Comparison of ENCODE assay signal across 8 cellular contexts in the genomic region with DNA sequence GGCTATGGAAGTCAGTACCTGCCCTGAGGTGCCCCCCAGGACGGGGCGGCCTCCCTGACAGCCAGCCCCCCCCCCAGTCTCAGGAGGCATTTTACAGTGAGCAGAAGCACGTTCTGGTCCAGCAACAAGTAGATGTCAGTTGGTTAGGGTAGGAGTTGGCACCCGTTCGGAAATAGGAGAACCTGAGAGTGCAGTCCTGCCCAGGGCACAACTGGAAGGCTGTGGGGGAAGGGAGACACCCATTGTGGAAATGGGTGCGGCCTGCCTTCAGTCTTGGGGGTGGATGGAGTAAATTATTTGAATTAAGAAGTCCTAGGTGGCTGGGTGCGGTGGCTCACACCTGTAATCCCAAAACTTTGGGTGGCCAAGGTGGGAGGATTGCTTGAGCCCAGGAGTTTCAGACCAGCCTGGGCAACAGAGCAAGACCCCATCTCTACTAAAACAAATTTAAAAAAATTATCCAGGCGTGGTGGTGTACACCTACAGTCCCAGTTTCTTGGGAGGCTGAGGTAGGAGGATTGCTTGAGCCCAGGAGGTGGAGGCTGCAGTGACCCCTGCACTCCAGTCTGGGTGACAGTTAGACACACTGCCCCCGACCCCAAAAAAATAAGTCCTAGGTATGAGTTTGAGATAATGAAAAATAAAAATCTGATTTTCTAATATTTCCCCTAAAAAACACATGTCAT. TPM values are rescaled to one million over a fixed set of nuclear protein-coding genes. Genes with fewer than 3 reads are reported as not detected.
A peak's percentile ranks its signal among the peaks of the same experiment; 100 is the strongest.
DNase-seq lines count a peak whose midpoint lies in the region; ATAC-seq and TF ChIP-seq lines count a peak whose summit lies in the region.

No MANE protein-coding gene starts in this region.

- peak overlapping the region; percentile 99 for H3K27ac ChIP-seq in left lung
- H3K27ac ChIP-seq in tibial artery: peak overlapping the region; percentile 91 to 100

- H3K36me3 ChIP-seq in left lung (peaks cover 4 to 47% of the 10 kb centered on the region in 2 donors), tibial artery (peaks cover 42 to 44% (median 44%) of the 10 kb centered on the region in 3 donors)

- intact Hi-C loops in left lung (cut with DNase I): no loop called here
- intact Hi-C loops in tibial artery (cut with DNase I; ENCODE audit: low total_unique reads): no loop called here

- DNase-seq in activated T-cell treated with anti-CD3 and anti-CD28 coated beads, Interleukin-2, amount 50 U/mL, for 4 hours: no peak
- DNase-seq in activated T-cell treated with anti-CD3 and anti-CD28 coated beads for 4 hours (no peak), left lung (no peak), tibial artery (no peak), NCI-H748 (lab: John Stamatoyannopoulos, UW; ENCODE audit: unreplicated experiment) (no peak), NCI-H2107 (lab: John Stamatoyannopoulos, UW) (no peak)

- H3K4me1 ChIP-seq in left lung (peaks cover 68 to 92% of the 10 kb centered on the region in 2 donors), tibial artery (peaks cover 10 to 87% (median 85%) of the 10 kb centered on the region in 4 donors)

- ATAC-seq in activated T-cell treated with anti-CD3 and anti-CD28 coated beads, Interleukin-2, amount 50 U/mL, for 4 hours: no peak
- ATAC-seq in left lung (no peak), HG03520 (IDR thresholded peaks at IDR 0.05; ENCODE audit: unreplicated experiment) (no peak)

- TF ChIP-seq CTCF in left lung (IDR thresholded peaks at IDR 0.05): no peak
- TF ChIP-seq CTCF in tibial artery (IDR thresholded peaks at IDR 0.05): no peak

- H3K36me3 Mint-ChIP-seq in activated T-cell treated with anti-CD3 and anti-CD28 coated beads, Interleukin-2, amount 50 U/mL, for 4 hours (ENCODE audit: insufficient read depth): peaks cover 35% of the 10 kb centered on the region
- peaks cover 6% of the 10 kb centered on the region for H3K36me3 Mint-ChIP-seq in activated naive CD8-positive, alpha-beta T cell

- H3K9me3 ChIP-seq in left lung (no peaks in the 10 kb centered on the region), tibial artery (no peaks in the 10 kb centered on the region)

- peaks cover 65% of the 10 kb centered on the region for H3K4me1 Mint-ChIP-seq in activated T-cell treated with anti-CD3 and anti-CD28 coated beads, Interleukin-2, amount 50 U/mL, for 4 hours (ENCODE audit: low read depth)
- peaks cover 58% of the 10 kb centered on the region for H3K4me1 Mint-ChIP-seq in activated naive CD8-positive, alpha-beta T cell (ENCODE audit: low read depth)

- H3K9me3 Mint-ChIP-seq in activated T-cell treated with anti-CD3 and anti-CD28 coated beads, Interleukin-2, amount 50 U/mL, for 4 hours: no peaks in the 10 kb centered on the region
- H3K9me3 Mint-ChIP-seq in activated naive CD8-positive, alpha-beta T cell (ENCODE audit: low read depth): no peaks in the 10 kb centered on the region

- H3K4me3 ChIP-seq in left lung (peak overlapping the region; percentile 51 to 84), tibial artery (peak overlapping the region; percentile 73 to 82)

- peak overlapping the region; percentile 92 for H3K4me3 Mint-ChIP-seq in activated T-cell treated with anti-CD3 and anti-CD28 coated beads, Interleukin-2, amount 50 U/mL, for 4 hours
- peak overlapping the region; percentile 95 for H3K4me3 Mint-ChIP-seq in activated naive CD8-positive, alpha-beta T cell

- H3K27me3 ChIP-seq in left lung: no peaks in the 10 kb centered on the region
- no peaks in the 10 kb centered on the region for H3K27me3 ChIP-seq in tibial artery

- H3K27ac Mint-ChIP-seq in activated naive CD8-positive, alpha-beta T cell: peak overlapping the region; percentile 96

- H3K27me3 Mint-ChIP-seq in activated T-cell treated with anti-CD3 and anti-CD28 coated beads, Interleukin-2, amount 50 U/mL, for 4 hours (ENCODE audit: low read depth): no peaks in the 10 kb centered on the region
- no peaks in the 10 kb centered on the region for H3K27me3 Mint-ChIP-seq in activated naive CD8-positive, alpha-beta T cell

RNA-seq across cellular contexts. Expression of a gene that starts 1.2 kb away (rescaled TPM):
- total RNA-seq in activated T-cell treated with anti-CD3 and anti-CD28 coated beads, Interleukin-2, amount 50 U/mL, for 4 hours: 100 to 1,000 TPM; 269 to 294 (median 285) TPM
- 100 to 1,000 TPM; 220 to 235 TPM for total RNA-seq in left lung

RNA-seq across cellular contexts. Expression of a gene that starts 5.0 kb away (rescaled TPM):
- 100 to 1,000 TPM; 189 to 199 (median 194) TPM for total RNA-seq in activated T-cell treated with anti-CD3 and anti-CD28 coated beads, Interleukin-2, amount 50 U/mL, for 4 hours
- 10 to 100 TPM; 48.0 to 58.7 TPM for total RNA-seq in left lung

RNA-seq across cellular contexts. Expression of a gene that starts 15.4 kb away (rescaled TPM):
- not detected for total RNA-seq in activated T-cell treated with anti-CD3 and anti-CD28 coated beads, Interleukin-2, amount 50 U/mL, for 4 hours
- under 1 TPM in 1 of 2 donors, not detected in 1; 0.52 TPM for total RNA-seq in left lung

RNA-seq across cellular contexts. Expression of a gene that starts 21.9 kb away (rescaled TPM):
- total RNA-seq in activated T-cell treated with anti-CD3 and anti-CD28 coated beads, Interleukin-2, amount 50 U/mL, for 4 hours: 10 to 100 TPM; 63.2 to 70.0 (median 68.7) TPM
- 100 to 1,000 TPM in 1 of 2 donors, 10 to 100 TPM in 1; 87.4 to 115 TPM for total RNA-seq in left lung

RNA-seq across cellular contexts. Expression of a gene that starts 28.8 kb away (rescaled TPM):
- total RNA-seq in activated T-cell treated with anti-CD3 and anti-CD28 coated beads, Interleukin-2, amount 50 U/mL, for 4 hours: 100 to 1,000 TPM; 259 to 434 (median 312) TPM
- total RNA-seq in left lung: 100 to 1,000 TPM; 139 to 161 TPM
